22 cellular contexts compared by ENCODE assay signal in genomic region chr17:30443721-30444120, GRCh38.
"Had no signal": no experiment of that assay in that cellular context is flagged by ENCODE, and none has a peak within 500 bp of the region (broad histone marks: within the 10 kb centered on the region; RNA-seq: fewer than 3 reads in every experiment).

No MANE protein-coding gene starts in this region.

- H3K9me3 Mint-ChIP-seq: activated naive CD4-positive, alpha-beta T cell treated with anti-CD3 and anti-CD28 coated beads, Interleukin-2, amount 10 ng/mL, durations not matched to agents 7 days and 5 days; activated naive CD8-positive, alpha-beta T cell treated with anti-CD3 and anti-CD28 coated beads for 36 hours; activated T-helper 17 cell treated with anti-CD3 and anti-CD28 coated beads, Interleukin-2, amount 50 U/mL, for 72 hours; WTC11 had no signal

- H3K27ac Mint-ChIP-seq: activated naive CD4-positive, alpha-beta T cell treated with anti-CD3 and anti-CD28 coated beads, Interleukin-2, amount 10 ng/mL, durations not matched to agents 7 days and 5 days; activated naive CD8-positive, alpha-beta T cell treated with anti-CD3 and anti-CD28 coated beads for 36 hours; activated T-helper 17 cell treated with anti-CD3 and anti-CD28 coated beads, Interleukin-2, amount 50 U/mL, for 72 hours; WTC11 had no signal

- H3K4me1 Mint-ChIP-seq: activated naive CD4-positive, alpha-beta T cell treated with anti-CD3 and anti-CD28 coated beads, Interleukin-2, amount 10 ng/mL, durations not matched to agents 7 days and 5 days; activated T-helper 17 cell treated with anti-CD3 and anti-CD28 coated beads, Interleukin-2, amount 50 U/mL, for 72 hours; WTC11 had no signal

- H3K27me3 Mint-ChIP-seq: activated naive CD4-positive, alpha-beta T cell treated with anti-CD3 and anti-CD28 coated beads, Interleukin-2, amount 10 ng/mL, durations not matched to agents 7 days and 5 days; activated naive CD8-positive, alpha-beta T cell treated with anti-CD3 and anti-CD28 coated beads for 36 hours; activated T-helper 17 cell treated with anti-CD3 and anti-CD28 coated beads, Interleukin-2, amount 50 U/mL, for 72 hours had no signal

- H3K4me3 Mint-ChIP-seq: activated naive CD4-positive, alpha-beta T cell treated with anti-CD3 and anti-CD28 coated beads, Interleukin-2, amount 10 ng/mL, durations not matched to agents 7 days and 5 days; activated naive CD8-positive, alpha-beta T cell treated with anti-CD3 and anti-CD28 coated beads for 36 hours; activated T-helper 17 cell treated with anti-CD3 and anti-CD28 coated beads, Interleukin-2, amount 50 U/mL, for 72 hours; WTC11 had no signal

- DNase-seq: activated CD4-positive, alpha-beta T cell treated with anti-CD3 and anti-CD28 coated beads for 48 hours; activated CD4-positive, alpha-beta T cell treated with anti-CD3 and anti-CD28 coated beads, Interleukin-2, amount 50 U/mL, for 4 hours; activated CD4-positive, CD25-positive, alpha-beta regulatory T cell treated with anti-CD3 and anti-CD28 coated beads, Interleukin-2, amount 50 U/mL, for 72 hours; activated CD8-positive, alpha-beta memory T cell treated with anti-CD3 and anti-CD28 coated beads for 24 hours; activated gamma-delta T cell; activated naive CD4-positive, alpha-beta T cell treated with anti-CD3 and anti-CD28 coated beads, Interleukin-2, amount 10 ng/mL, durations not matched to agents 7 days and 5 days; activated naive CD8-positive, alpha-beta T cell treated with anti-CD3 and anti-CD28 coated beads for 36 hours; activated T-cell treated with anti-CD3 and anti-CD28 coated beads, Interleukin-2, amount 50 U/mL, for 48 hours; cerebellar nuclear complex; KG1; NCI-H1048; NCI-H146; NCI-H2029; NCI-H2107; NCI-H526 treated with DMSO at 0.1 percent for 48 hours; Peyer's patch; Right ventricle myocardium superior; SJCRH30; SK-N-SH; SW 1271 had no signal
